8 cellular contexts compared by ENCODE assay signal in genomic region chr17:67245073-67245693, GRCh38. TPM values are rescaled to one million over a fixed set of nuclear protein-coding genes. Genes with fewer than 3 reads are reported as not detected.
DNase-seq lines count a peak whose midpoint lies in the region; ATAC-seq and TF ChIP-seq lines count a peak whose summit lies in the region.

Gene HELZ (minus strand): TSS chr17:67245196. CDS start chr17:67218804, 26,392 bp downstream.

- peaks cover 3% of the 10 kb centered on the region for H3K36me3 ChIP-seq in effector memory CD4-positive, alpha-beta T cell (ENCODE audit: control insufficient read depth, insufficient read depth, low read length)

- H3K4me3 ChIP-seq in AG10803 (ENCODE audit: low read length), result peak within 1 kb of the TSS; percentile 82
- H3K4me3 ChIP-seq in effector memory CD4-positive, alpha-beta T cell (ENCODE audit: insufficient read depth, low read depth, low read length, poor library complexity, severe bottlenecking), result peak within 1 kb of the TSS; percentile 97

- no peaks in the 10 kb centered on the region for H3K27me3 ChIP-seq in effector memory CD4-positive, alpha-beta T cell (replicated peaks; ENCODE audit: control insufficient read depth, insufficient read depth, low read length, poor library complexity, severe bottlenecking)

- DNase-seq in AG10803 (ENCODE audit: low read depth) (peak; percentile 82), HT1080 (ENCODE audit: low read depth) (peak; percentile 61), NOMO-1 (lab: John Stamatoyannopoulos, UW; ENCODE audit: unreplicated experiment in 2 of 2) (peak; percentile 74 to 85), medulla oblongata (ENCODE audit: extremely low spot score) (peak; percentile 88)
- peak; percentile 87 for DNase-seq in activated CD8-positive, alpha-beta memory T cell treated with anti-CD3 and anti-CD28 coated beads for 24 hours
- peak; percentile 65 to 70 (median 67) for DNase-seq in effector memory CD4-positive, alpha-beta T cell
- DNase-seq in stimulated activated CD4-positive, alpha-beta T cell treated with anti-CD3 and anti-CD28 coated beads, TNF-alpha, amount 100 ng/mL, for 4 hours (ENCODE audit: low read depth in 3 of 3), result peak; percentile 52 to 63 (median 54)

- ATAC-seq in GM19351 (IDR thresholded peaks at IDR 0.05; ENCODE audit: unreplicated experiment), result peak; percentile 66

- no peaks in the 10 kb centered on the region for H3K9me3 ChIP-seq in effector memory CD4-positive, alpha-beta T cell (ENCODE audit: control insufficient read depth, low read length)

- peaks cover 39% of the 10 kb centered on the region for H3K4me1 ChIP-seq in effector memory CD4-positive, alpha-beta T cell (ENCODE audit: control insufficient read depth, insufficient read depth, low read length, poor library complexity, severe bottlenecking)

- H3K27ac ChIP-seq in effector memory CD4-positive, alpha-beta T cell (ENCODE audit: insufficient read depth, low read length, poor library complexity, severe bottlenecking), result peak within 1 kb of the TSS; percentile 86

- no peak for TF ChIP-seq CTCF in AG10803 (conservative IDR thresholded peaks at IDR 0.05; ENCODE audit: low read length)

RNA-seq across cellular contexts. Expression of gene HELZ, which starts in this region (rescaled TPM):
- 15.1 and 16.5 TPM in 2 replicates for total RNA-seq in HT1080 (2014; rRNA removed; shearing (Covaris generic))
- polyA plus RNA-seq in HT1080 (2015; cell fraction: cytosol; rRNA removed), result 8.1 and 10.9 TPM in 2 replicates
- polyA plus RNA-seq in HT1080 (2015; cell fraction: nucleus; rRNA removed), result 13.3 and 14.3 TPM in 2 replicates

Comparison
In these comparisons a context has a peak if more than half of its experiments do, and no peak if none do; other contexts are left out.
1. Peak in every context shown above with its lines: DNase-seq, ATAC-seq, H3K4me3 ChIP-seq and H3K27ac ChIP-seq.